In the genomic region with DNA sequence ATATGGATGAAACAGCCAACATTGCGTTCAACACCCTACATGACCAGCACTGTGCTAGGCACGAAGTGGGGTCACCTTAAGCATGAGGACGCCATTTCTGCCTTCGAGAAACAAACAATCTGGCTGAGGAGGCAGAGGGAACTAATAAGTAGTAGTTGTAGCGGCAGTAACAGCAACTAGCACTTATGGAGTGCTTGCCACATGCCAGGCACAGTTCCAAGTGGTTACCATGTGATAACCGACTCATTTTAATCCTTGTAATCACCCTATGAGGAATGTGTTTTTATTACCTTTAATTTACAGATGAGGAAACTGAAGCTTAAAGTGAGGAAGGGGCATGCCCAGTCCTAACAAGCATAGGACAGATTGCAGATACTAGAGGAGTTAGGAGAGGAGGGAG, we compare ENCODE assay signal across 18 cellular contexts.
DNase-seq lines count a peak whose midpoint lies in the region; ATAC-seq and TF ChIP-seq lines count a peak whose summit lies in the region.
"Had no signal": no experiment of that assay in that cellular context is flagged by ENCODE, and none has a peak within 500 bp of the region (broad histone marks: within the 10 kb centered on the region; RNA-seq: fewer than 3 reads in every experiment).

No MANE protein-coding gene starts in this region.

- TF ChIP-seq CTCF in HFF-Myc (IDR thresholded peaks at IDR 0.05; ENCODE audit: low read depth, low read length, missing control alignments) (no peak), foreskin fibroblast (IDR thresholded peaks at IDR 0.05; ENCODE audit: low read depth, low read length) (no peak)

- H3K4me3 ChIP-seq in HFF-Myc (replicated peaks; ENCODE audit: low read depth, low read length) (no peak overlapping the region), foreskin fibroblast (ENCODE audit: low read depth in 1 of 2, low read length in 2 of 2) (no peak overlapping the region)
- H3K4me3 ChIP-seq: GM23338, SJSA1 had no signal

- DNase-seq in DMS79 (lab: John Stamatoyannopoulos, UW) = peak; percentile 55
- DNase-seq in HFF-Myc (ENCODE audit: extremely low read depth, low read depth) = peak; percentile 9
- DNase-seq in NCI-H82 treated with DMSO at 0.1 percent for 48 hours (lab: John Stamatoyannopoulos, UW; ENCODE audit: unreplicated experiment) = peak; percentile 18
- peak; percentile 6 to 38 for DNase-seq in foreskin fibroblast
- no peak for DNase-seq in SW 1271 (lab: John Stamatoyannopoulos, UW)
- DNase-seq in amniotic stem cell (lab: John Stamatoyannopoulos, UW) = no peak
- DNase-seq: activated CD4-positive, alpha-beta T cell treated with anti-CD3 and anti-CD28 coated beads, Interleukin-2, amount 50 U/mL, for 48 hours; activated T-cell treated with anti-CD3 and anti-CD28 coated beads for 4 hours; AML-193; effector memory CD4-positive, alpha-beta T cell; NCI-H1048; NCI-H526 treated with DMSO at 0.1 percent for 48 hours; T-helper 2 cell had no signal

- ATAC-seq in HG03460 (IDR thresholded peaks at IDR 0.05; ENCODE audit: unreplicated experiment) (no peak), HG03432 (IDR thresholded peaks at IDR 0.05; ENCODE audit: unreplicated experiment) (no peak)
- ATAC-seq: GM23338; natural killer cell treated with Interleukin-12 subunit alpha and Interleukin-12 subunit beta and Interleukin-15 and Interleukin-18, amount 100 ng/mL, for 72 hours had no signal

Comparison
In these comparisons a context has a peak if more than half of its experiments do, and no peak if none do; other contexts are left out.
1. DNase-seq: peak in DMS79 (single experiment), HFF-Myc (single experiment), NCI-H82 treated with DMSO at 0.1 percent for 48 hours (single experiment) and foreskin fibroblast (2 of 2); none in SW 1271 (0 of 2) and amniotic stem cell (single experiment).